In genomic region chr12:124851344-124851743, GRCh38 we compare ENCODE assay signal across 16 cellular contexts. TPM values are rescaled to one million over a fixed set of nuclear protein-coding genes. Genes with fewer than 3 reads are reported as not detected.
DNase-seq lines count a peak whose midpoint lies in the region; ATAC-seq, FAIRE-seq and TF ChIP-seq lines count a peak whose summit lies in the region.
"Had no signal": no experiment of that assay in that cellular context is flagged by ENCODE, and none has a peak within 500 bp of the region (broad histone marks: within the 10 kb centered on the region; RNA-seq: fewer than 3 reads in every experiment).

No MANE protein-coding gene starts in this region.

- peak overlapping the region; percentile 61; the same call in 1 of the 2 replicates for H3K4me2 ChIP-seq in HepG2 (ENCODE audit: low read depth, low read length)
- H3K4me2 ChIP-seq: BLaER1, GM23338 had no signal

- POLR2A ChIA-PET in HepG2 (lab: Yijun Ruan, JAX), result interaction anchor here (1.3 kb wide), 2 partner anchors 13 to 23 kb away, joined by 5 read pairs; no protein-coding TSS in a partner anchor

- BruUV-seq in HepG2 (replicated peaks; lab: Mats Ljungman, UMichigan), result no TSS peak

- in situ Hi-C loops in HepG2 (cut with HindIII; ENCODE audit: extremely low pct_ligation_motif_present, low pct_unique_long_range_greater_than_20kb), result no loop called here

- CTCF ChIA-PET in HepG2 (lab: Yijun Ruan, JAX; ENCODE audit: low intra/inter-chr PET ratio, low total read pairs), result no interaction called here

- no peak overlapping the region for H3K9ac ChIP-seq in HepG2 (ENCODE audit: insufficient read depth, low read depth, low read length)
- H3K9ac ChIP-seq: BLaER1 had no signal

- H3K27me3 ChIP-seq in HepG2 (ENCODE audit: control insufficient read depth in 1 of 2, insufficient read depth in 2 of 2, low read length in 2 of 2) (no peaks in the 10 kb centered on the region), right lobe of liver (no peaks in the 10 kb centered on the region), ovary (no peaks in the 10 kb centered on the region)
- H3K27me3 ChIP-seq: BLaER1 had no signal

- H2AFZ ChIP-seq in HepG2 (ENCODE audit: low read length), result no peak overlapping the region
- H2AFZ ChIP-seq: GM23338 had no signal

- DNase-seq in HepG2 (ENCODE audit: low spot score) (peak; percentile 81), right lobe of liver (no peak), kidney tubule cell (ENCODE audit: low spot score) (peak; percentile 23), retinal pigment epithelial cell (ENCODE audit: low read depth) (peak; percentile 81), ovary (no peak), omental fat pad (ENCODE audit: low spot score) (no peak)
- DNase-seq: 8988T; AML-193; CD8-positive, alpha-beta memory T cell; DMS53; GF-D8 had no signal

- intact Hi-C loops in HepG2 (cut with micrococcal nuclease; ENCODE audit: unreplicated experiment) (no loop called here), right lobe of liver (cut with DNase I) (no loop called here), ovary (cut with DNase I) (no loop called here)

- H3K79me2 ChIP-seq in HepG2 (ENCODE audit: insufficient read depth, low read length), result peaks cover 80% of the 10 kb centered on the region

- peak; percentile 38 for ATAC-seq in HepG2
- no peak for ATAC-seq in right lobe of liver
- ATAC-seq in HG03439 (IDR thresholded peaks at IDR 0.05; ENCODE audit: unreplicated experiment), result no peak
- no peak for ATAC-seq in omental fat pad (ENCODE audit: low FRiP score)
- ATAC-seq: GM23338 had no signal

- H3K27ac ChIP-seq in HepG2 (ENCODE audit: extremely low read length, insufficient read depth, low read length) (peak overlapping the region; percentile 70), right lobe of liver (peak overlapping the region in 1 of 3 donors; percentile 81), ovary (no peak overlapping the region)
- H3K27ac ChIP-seq: BLaER1, HL-60 had no signal

- H3K4me1 ChIP-seq in HepG2 (ENCODE audit: insufficient read depth, low read length) (peaks cover 92% of the 10 kb centered on the region), right lobe of liver (peaks cover 3 to 69% (median 37%) of the 10 kb centered on the region in 4 donors), ovary (ENCODE audit: insufficient read depth) (peaks cover 57% of the 10 kb centered on the region)

- peaks cover 27% of the 10 kb centered on the region for H4K20me1 ChIP-seq in HepG2 (ENCODE audit: insufficient read depth, low read length)

- H3K9me3 ChIP-seq in HepG2 (ENCODE audit: low read length) (no peaks in the 10 kb centered on the region), right lobe of liver (no peaks in the 10 kb centered on the region), ovary (no peaks in the 10 kb centered on the region)
- H3K9me3 ChIP-seq: BLaER1 had no signal

- TF ChIP-seq EP300 in HepG2 (IDR thresholded peaks at IDR 0.05; ENCODE audit: low read depth in 2 of 2, low read length in 2 of 2) (no peak), HepG2 (CRISPR knock-in tag; IDR thresholded peaks at IDR 0.05; ENCODE audit: borderline replicate concordance) (no peak), ovary (IDR thresholded peaks at IDR 0.05) (no peak)

- H3K36me3 ChIP-seq in HepG2 (replicated peaks in 1 of 2; ENCODE audit: control insufficient read depth in 1 of 2, insufficient read depth in 2 of 2, low read length in 2 of 2) (peaks cover 6 to 36% of the 10 kb centered on the region in 2 experiments), right lobe of liver (peaks cover 0 to 4% (median 0%) of the 10 kb centered on the region in 4 donors), ovary (no peaks in the 10 kb centered on the region)

- no peak overlapping the region for H3K4me3 ChIP-seq in HepG2 (replicated peaks in 1 of 3; ENCODE audit: insufficient read depth in 1 of 3, low read depth in 2 of 3, low read length in 3 of 3)
- H3K4me3 ChIP-seq in right lobe of liver, result no peak overlapping the region
- H3K4me3 ChIP-seq in retinal pigment epithelial cell (ENCODE audit: low read length), result no peak overlapping the region
- H3K4me3 ChIP-seq in ovary, result no peak overlapping the region
- H3K4me3 ChIP-seq: BLaER1, GM23338, K562 had no signal

- TF ChIP-seq CTCF in HepG2 (CRISPR knock-in tag; IDR thresholded peaks at IDR 0.05), result no peak
- TF ChIP-seq CTCF in right lobe of liver (IDR thresholded peaks at IDR 0.05), result no peak
- no peak for TF ChIP-seq CTCF in retinal pigment epithelial cell (conservative IDR thresholded peaks at IDR 0.05; ENCODE audit: low read depth, low read length)
- TF ChIP-seq CTCF in ovary (IDR thresholded peaks at IDR 0.05), result no peak
- no peak for TF ChIP-seq CTCF in omental fat pad (IDR thresholded peaks at IDR 0.05)

- peak; percentile 18 for FAIRE-seq in HepG2 (lab: Jason Lieb, UNC)

- TF ChIP-seq POLR2A in HepG2 (IDR thresholded peaks at IDR 0.05; ENCODE audit: insufficient read depth in 1 of 2, low read depth in 2 of 2, low read length in 2 of 2) (no peak), right lobe of liver (IDR thresholded peaks at IDR 0.05) (no peak), ovary (IDR thresholded peaks at IDR 0.05) (no peak)

- WGBS in HepG2 (ENCODE audit: low lambda C conversion rate), result 53% methylated on average over 8 of the region's 8 CpGs
- WGBS in right lobe of liver (ENCODE audit: insufficient coverage, low coverage, low lambda C conversion rate, missing lambda C conversion rate), result 69% methylated on average over 6 of the region's 8 CpGs
- WGBS in ovary, 3 donors, result 85 to 89% (median 85%) methylated on average over 8 of the region's 8 CpGs

- no peak for TF ChIP-seq RAD21 in HepG2 (CRISPR knock-in tag; IDR thresholded peaks at IDR 0.05)

TF ChIP-seq in HepG2, 621 proteins besides CTCF, POLR2A, EP300 and RAD21 (continues in another document):
- TF ChIP-seq SOX13 (IDR thresholded peaks at IDR 0.05) (no peak), SOX13 (CRISPR knock-in tag; conservative IDR thresholded peaks at IDR 0.05 in 1 of 2, IDR thresholded peaks at IDR 0.05 in 1 of 2) (peak in 1 of 2 experiments; percentile 17; a peak in 1 of 4 replicates), ZFYVE20 (CRISPR knock-in tag; IDR thresholded peaks at IDR 0.05; ENCODE audit: borderline replicate concordance, low read depth) (no peak), TEAD3 (CRISPR knock-in tag; optimal IDR thresholded peaks at IDR 0.05; ENCODE audit: borderline replicate concordance) (peak; percentile 92), THYN1 (CRISPR knock-in tag; IDR thresholded peaks at IDR 0.05; ENCODE audit: borderline replicate concordance, low read depth) (no peak), SP5 (CRISPR knock-in tag; IDR thresholded peaks at IDR 0.05; ENCODE audit: borderline replicate concordance, low read depth) (peak; percentile 59; the same call in 1 of the 2 replicates), CREM (IDR thresholded peaks at IDR 0.05) (0 out of 2 replicates have a peak, but pooled peaks have one; percentile 18), CREM (CRISPR knock-in tag; IDR thresholded peaks at IDR 0.05) (no peak)

RNA-seq across cellular contexts. Expression of gene SCARB1, which starts 12.3 kb away (rescaled TPM):
- total RNA-seq in HepG2 (2016; rRNA removed; fragmentation: Illumina TruSeq; extraction: Trizol), result 33.2 and 63.4 TPM in 2 replicates
- 10.1 and 11.6 TPM in 2 replicates for total RNA-seq in HepG2 (2016; cell fraction: cytosol; rRNA removed; fragmentation: Illumina TruSeq; extraction: Trizol; ENCODE audit: low read depth)
- 24.7 and 65.3 TPM in 2 replicates for total RNA-seq in HepG2 (2016; cell fraction: insoluble cytoplasmic fraction; rRNA removed; fragmentation: Illumina TruSeq; extraction: Trizol)
- 32.7 and 33.2 TPM in 2 replicates for total RNA-seq in HepG2 (2016; cell fraction: membrane; rRNA removed; fragmentation: Illumina TruSeq; extraction: Trizol)
- 82.8 and 99.0 TPM in 2 replicates for total RNA-seq in HepG2 (2016; cell fraction: nucleus; rRNA removed; fragmentation: Illumina TruSeq; extraction: Trizol)
- 160 and 189 TPM in 2 replicates for polyA plus RNA-seq in HepG2 (2011; rRNA removed)
- polyA plus RNA-seq in HepG2 (2011; cell fraction: cytosol; rRNA removed), result 208 and 213 TPM in 2 replicates
- 869 and 1,053 TPM in 2 replicates for polyA plus RNA-seq in HepG2 (2011; cell fraction: nucleus; rRNA removed)
- polyA plus RNA-seq in HepG2 (2012), result 214 and 253 TPM in 2 replicates
- 18.1 and 20.1 TPM in 2 replicates for polyA plus RNA-seq in HepG2 (2016; cell fraction: cytosol; fragmentation: Illumina TruSeq; extraction: Trizol; ENCODE audit: low read depth)
- 42.8 and 60.7 TPM in 2 replicates for polyA plus RNA-seq in HepG2 (2016; cell fraction: insoluble cytoplasmic fraction; fragmentation: Illumina TruSeq; extraction: Trizol; ENCODE audit: low read depth)
- polyA plus RNA-seq in HepG2 (2016; cell fraction: membrane; fragmentation: Illumina TruSeq; extraction: Trizol; ENCODE audit: low read depth), result 42.2 and 44.0 TPM in 2 replicates
- polyA plus RNA-seq in HepG2 (2016; cell fraction: nucleus; fragmentation: Illumina TruSeq; extraction: Trizol; ENCODE audit: insufficient read depth, low read depth), result 235 and 236 TPM in 2 replicates
- 104 and 367 TPM in 2 replicates for polyA minus RNA-seq in HepG2 (2011; rRNA and poly(A)+ RNA removed; ENCODE audit: low replicate concordance)
- polyA minus RNA-seq in HepG2 (2011; cell fraction: cytosol; rRNA and poly(A)+ RNA removed), result 143 and 183 TPM in 2 replicates
- polyA minus RNA-seq in HepG2 (2011; cell fraction: nucleus; rRNA and poly(A)+ RNA removed), result 104 and 119 TPM in 2 replicates
- total RNA-seq in right lobe of liver, result 100 to 1,000 TPM; 128 to 359 (median 214) TPM
- total RNA-seq in ovary, result 100 to 1,000 TPM in 3 of 7 donors, 10 to 100 TPM in 4; 20.8 to 155 (median 81.7) TPM
- 1,000 to 10,000 TPM in 1 of 2 donors, 10 to 100 TPM in 1; 59.4 to 1,262 TPM for polyA plus RNA-seq in ovary
- total RNA-seq in omental fat pad, result 10 to 100 TPM; 24.2 to 79.4 (median 59.4) TPM

Comparison
In these comparisons a context has a peak if more than half of its experiments do, and no peak if none do; other contexts are left out.
1. DNase-seq: peak in HepG2 (single experiment), kidney tubule cell (single experiment) and retinal pigment epithelial cell (single experiment); none in right lobe of liver (0 of 3), ovary (0 of 5) and omental fat pad (single experiment).